Comparison of ENCODE assay signal across 25 cellular contexts in the genomic region with DNA sequence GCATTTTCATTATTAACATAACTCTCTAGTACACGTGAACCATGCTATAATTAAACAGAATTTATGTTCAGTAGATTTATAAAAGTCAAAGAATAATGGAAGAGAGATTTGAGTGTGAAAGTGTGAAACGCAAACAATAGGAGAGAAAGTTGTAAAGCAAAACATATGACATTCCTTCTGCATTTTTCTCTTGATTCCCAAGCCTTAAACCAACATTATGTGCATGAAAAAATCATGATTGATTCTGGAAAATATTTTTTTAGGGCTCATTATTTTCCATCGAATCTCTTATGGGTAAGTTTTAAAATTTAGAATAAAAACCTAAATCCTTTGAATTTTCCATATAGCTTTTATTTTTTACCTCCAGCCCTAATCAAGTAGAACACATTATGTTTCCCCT.
A peak's percentile ranks its signal among the peaks of the same experiment; 100 is the strongest.
DNase-seq lines count a peak whose midpoint lies in the region; ATAC-seq and TF ChIP-seq lines count a peak whose summit lies in the region.
"Had no signal": no experiment of that assay in that cellular context is flagged by ENCODE, and none has a peak within 500 bp of the region (broad histone marks: within the 10 kb centered on the region; RNA-seq: fewer than 3 reads in every experiment).

No MANE protein-coding gene starts in this region.

- TF ChIP-seq POLR2A in gastrocnemius medialis (IDR thresholded peaks at IDR 0.05): no peak

- H3K9ac ChIP-seq in BLaER1 (no peak overlapping the region), SK-N-MC (ENCODE audit: insufficient read length) (peak overlapping the region; percentile 20)

- H4K20me1 ChIP-seq in BLaER1: no peaks in the 10 kb centered on the region

- peak overlapping the region; percentile 36 for H3K4me2 ChIP-seq in BLaER1

- H3K9me3 ChIP-seq in BLaER1: no peaks in the 10 kb centered on the region
- peaks cover 6% of the 10 kb centered on the region; the same call in 1 of the 2 replicates for H3K9me3 ChIP-seq in SK-N-MC (ENCODE audit: low read depth, low read length)
- no peaks in the 10 kb centered on the region for H3K9me3 ChIP-seq in gastrocnemius medialis
- no peaks in the 10 kb centered on the region for H3K9me3 ChIP-seq in upper lobe of right lung
- H3K9me3 ChIP-seq: BE2C, neutrophil, psoas muscle, transverse colon had no signal

- peaks cover 30% of the 10 kb centered on the region for H3K4me1 Mint-ChIP-seq in endothelial cell (ENCODE audit: unreplicated experiment)

- intact Hi-C loops in gastrocnemius medialis (cut with DNase I; ENCODE audit: low total_unique reads): no loop called here
- intact Hi-C loops in upper lobe of right lung (cut with DNase I): no loop called here

- TF ChIP-seq CTCF in endothelial cell (IDR thresholded peaks at IDR 0.05; ENCODE audit: unreplicated experiment) (no peak), gastrocnemius medialis (IDR thresholded peaks at IDR 0.05 in 4 of 5, conservative IDR thresholded peaks at IDR 0.05 in 1 of 5) (no peak), upper lobe of right lung (IDR thresholded peaks at IDR 0.05) (no peak)

- ATAC-seq in gastrocnemius medialis (no peak), GM18861 (IDR thresholded peaks at IDR 0.05; ENCODE audit: unreplicated experiment) (no peak), GM18498 (IDR thresholded peaks at IDR 0.05; ENCODE audit: unreplicated experiment) (no peak), upper lobe of right lung (no peak)
- ATAC-seq: HCT116 had no signal

- H3K9me3 Mint-ChIP-seq in endothelial cell (ENCODE audit: unreplicated experiment): no peaks in the 10 kb centered on the region
- H3K9me3 Mint-ChIP-seq: stimulated activated naive CD8-positive, alpha-beta T cell treated with anti-CD3 and anti-CD28 coated beads, Interleukin-15, Interleukin-2, amounts not matched to agents 100 ng/mL and 50 ng/mL, for 24 hours had no signal

- H3K4me3 ChIP-seq in BLaER1 (no peak overlapping the region), SK-N-MC (no peak overlapping the region), gastrocnemius medialis (no peak overlapping the region), upper lobe of right lung (no peak overlapping the region)
- H3K4me3 ChIP-seq: lung, psoas muscle, transverse colon had no signal

- H3K4me1 ChIP-seq in BLaER1 (peaks cover 8% of the 10 kb centered on the region), gastrocnemius medialis (peaks cover 4 to 14% of the 10 kb centered on the region in 2 donors), upper lobe of right lung (peaks cover 7% of the 10 kb centered on the region)
- H3K4me1 ChIP-seq: BE2C, psoas muscle, transverse colon had no signal

- peak overlapping the region; percentile 82 for H3K27ac Mint-ChIP-seq in endothelial cell (ENCODE audit: unreplicated experiment)
- H3K27ac Mint-ChIP-seq: stimulated activated naive CD8-positive, alpha-beta T cell treated with anti-CD3 and anti-CD28 coated beads, Interleukin-15, Interleukin-2, amounts not matched to agents 100 ng/mL and 50 ng/mL, for 24 hours had no signal

- H3K4me3 Mint-ChIP-seq in endothelial cell (ENCODE audit: unreplicated experiment): no peak overlapping the region
- H3K4me3 Mint-ChIP-seq: stimulated activated naive CD8-positive, alpha-beta T cell treated with anti-CD3 and anti-CD28 coated beads, Interleukin-15, Interleukin-2, amounts not matched to agents 100 ng/mL and 50 ng/mL, for 24 hours had no signal

- H3K27me3 ChIP-seq in BLaER1 (peaks cover 19% of the 10 kb centered on the region), gastrocnemius medialis (peaks cover 0 to 9% (median 3%) of the 10 kb centered on the region in 3 donors), upper lobe of right lung (no peaks in the 10 kb centered on the region)
- H3K27me3 ChIP-seq: BE2C, transverse colon had no signal

- in situ Hi-C loops in gastrocnemius medialis (cut with MboI; ENCODE audit: low sequenced_read_pairs in 4 of 4): no loop called here

- H3K27me3 Mint-ChIP-seq in endothelial cell (ENCODE audit: unreplicated experiment): peaks cover 2% of the 10 kb centered on the region

- H3K27ac ChIP-seq in BLaER1 (no peak overlapping the region), SK-N-MC (peak overlapping the region; percentile 67), gastrocnemius medialis (peak overlapping the region; percentile 9 to 49 (median 38)), upper lobe of right lung (no peak overlapping the region)
- H3K27ac ChIP-seq: epithelial cell of prostate, neutrophil, transverse colon had no signal

- H3K36me3 Mint-ChIP-seq in endothelial cell (ENCODE audit: low read depth, unreplicated experiment): no peaks in the 10 kb centered on the region

- no peaks in the 10 kb centered on the region for H3K36me3 ChIP-seq in BLaER1
- no peaks in the 10 kb centered on the region for H3K36me3 ChIP-seq in SK-N-MC (ENCODE audit: insufficient read depth, low read length)
- H3K36me3 ChIP-seq in gastrocnemius medialis: no peaks in the 10 kb centered on the region
- H3K36me3 ChIP-seq in upper lobe of right lung: no peaks in the 10 kb centered on the region
- H3K36me3 ChIP-seq: BE2C, neutrophil, transverse colon had no signal

- DNase-seq in SK-N-MC (ENCODE audit: low read depth, low spot score): no peak
- no peak for DNase-seq in endothelial cell (ENCODE audit: low spot score)
- DNase-seq in gastrocnemius medialis: no peak
- DNase-seq in cerebellar nuclear complex (lab: John Stamatoyannopoulos, UW): no peak
- DNase-seq in upper lobe of right lung: no peak
- DNase-seq: activated CD4-positive, alpha-beta T cell treated with anti-CD3 and anti-CD28 coated beads for 4 hours; activated CD8-positive, alpha-beta memory T cell treated with anti-CD3 and anti-CD28 coated beads for 24 hours; activated gamma-delta T cell; BE2C; COR-L47; DMS53; effector CD4-positive, alpha-beta T cell; NCI-H1417 treated with DMSO at 0.1 percent for 48 hours; NCI-H2081 treated with DMSO at 0.1 percent for 48 hours; NCI-H345; transverse colon had no signal

Comparison
In these comparisons a context has a peak if more than half of its experiments do, and no peak if none do; other contexts are left out.
1. H3K27ac ChIP-seq: peak in SK-N-MC (single experiment) and gastrocnemius medialis (4 of 4); none in BLaER1 (single experiment) and upper lobe of right lung (single experiment).